21 cellular contexts compared by ENCODE assay signal in genomic region chr2:43230481-43230880, GRCh38. TPM values are rescaled to one million over a fixed set of nuclear protein-coding genes. Genes with fewer than 3 reads are reported as not detected.
DNase-seq lines count a peak whose midpoint lies in the region; ATAC-seq, FAIRE-seq and TF ChIP-seq lines count a peak whose summit lies in the region.
"Had no signal": no experiment of that assay in that cellular context is flagged by ENCODE, and none has a peak within 500 bp of the region (broad histone marks: within the 10 kb centered on the region; RNA-seq: fewer than 3 reads in every experiment).

No MANE protein-coding gene starts in this region.

- no peak overlapping the region for H2BK20ac ChIP-seq in H1 (ENCODE audit: low read length)

- no peak overlapping the region for H2BK5ac ChIP-seq in H1 (ENCODE audit: low read depth, low read length)

- peaks cover 19 to 44% (median 39%) of the 10 kb centered on the region in 3 donors for H3K27me3 Mint-ChIP-seq in immature natural killer cell (ENCODE audit: low read depth in 3 of 3)
- no peaks in the 10 kb centered on the region for H3K27me3 Mint-ChIP-seq in activated CD4-positive, alpha-beta T cell treated with anti-CD3 and anti-CD28 coated beads, Interleukin-2, amount 10 ng/mL, durations not matched to agents 7 days and 5 days
- H3K27me3 Mint-ChIP-seq: activated CD4-positive, alpha-beta memory T cell treated with anti-CD3 and anti-CD28 coated beads for 36 hours; activated naive CD8-positive, alpha-beta T cell treated with anti-CD3 and anti-CD28 coated beads for 36 hours; stimulated activated naive B cell treated with anti-CD40 and anti-IgM and Interleukin-4, amounts not matched to agents 10 μg/mL and 1 μg/mL and 100 μg/mL, for 72 hours; type B pancreatic cell had no signal

- peaks cover 12 to 22% (median 15%) of the 10 kb centered on the region in 3 donors for H3K36me3 Mint-ChIP-seq in immature natural killer cell
- peaks cover 15% of the 10 kb centered on the region for H3K36me3 Mint-ChIP-seq in activated CD4-positive, alpha-beta T cell treated with anti-CD3 and anti-CD28 coated beads, Interleukin-2, amount 10 ng/mL, durations not matched to agents 7 days and 5 days (ENCODE audit: low read depth)

- no peak overlapping the region for H3K56ac ChIP-seq in H1 (replicated peaks; ENCODE audit: insufficient read length, low read depth, low read length)

- no peaks in the 10 kb centered on the region for H4K20me1 ChIP-seq in KMS-11 (ENCODE audit: insufficient read depth)
- peaks cover 2 to 3% of the 10 kb centered on the region in 2 experiments for H4K20me1 ChIP-seq in H1 (replicated peaks in 1 of 2; ENCODE audit: control insufficient read depth in 1 of 2, insufficient read depth in 2 of 2, low read length in 2 of 2)

- peaks cover 24 to 27% of the 10 kb centered on the region in 2 donors for H3K4me1 Mint-ChIP-seq in immature natural killer cell
- peaks cover 23% of the 10 kb centered on the region for H3K4me1 Mint-ChIP-seq in activated CD4-positive, alpha-beta T cell treated with anti-CD3 and anti-CD28 coated beads, Interleukin-2, amount 10 ng/mL, durations not matched to agents 7 days and 5 days

- peak overlapping the region in 1 of 6 donors; percentile 14 for H3K27ac Mint-ChIP-seq in immature natural killer cell
- no peak overlapping the region for H3K27ac Mint-ChIP-seq in activated CD4-positive, alpha-beta T cell treated with anti-CD3 and anti-CD28 coated beads, Interleukin-2, amount 10 ng/mL, durations not matched to agents 7 days and 5 days
- H3K27ac Mint-ChIP-seq: activated naive CD8-positive, alpha-beta T cell treated with anti-CD3 and anti-CD28 coated beads for 36 hours had no signal

- H3K4me3 Mint-ChIP-seq in immature natural killer cell, result peak overlapping the region in 1 of 5 donors; percentile 27
- H3K4me3 Mint-ChIP-seq in activated CD4-positive, alpha-beta T cell treated with anti-CD3 and anti-CD28 coated beads, Interleukin-2, amount 10 ng/mL, durations not matched to agents 7 days and 5 days, result no peak overlapping the region
- H3K4me3 Mint-ChIP-seq: activated CD4-positive, alpha-beta memory T cell treated with anti-CD3 and anti-CD28 coated beads for 36 hours; activated naive CD8-positive, alpha-beta T cell treated with anti-CD3 and anti-CD28 coated beads for 36 hours; activated T-cell treated with anti-CD3 and anti-CD28 coated beads, Interleukin-2, amount 50 U/mL, for 4 hours; mesothelial cell of epicardium; stimulated activated naive B cell treated with anti-CD40 and anti-IgM and Interleukin-4, amounts not matched to agents 10 μg/mL and 1 μg/mL and 100 μg/mL, for 72 hours had no signal

- DNase-seq in ELF-1 (ENCODE audit: low read depth, low spot score) (peak; percentile 38), H1 (ENCODE audit: low read depth in 1 of 2, low spot score in 2 of 2) (no peak), psoas muscle (no peak), immature natural killer cell (no peak), AG08396 (ENCODE audit: low spot score) (no peak)
- DNase-seq in activated CD4-positive, alpha-beta T cell treated with anti-CD3 and anti-CD28 coated beads, Interleukin-2, amount 10 ng/mL, durations not matched to agents 7 days and 5 days, result no peak
- DNase-seq: activated CD4-positive, alpha-beta memory T cell treated with anti-CD3 and anti-CD28 coated beads for 36 hours; activated naive CD8-positive, alpha-beta T cell treated with anti-CD3 and anti-CD28 coated beads for 36 hours; activated T-cell treated with anti-CD3 and anti-CD28 coated beads, Interleukin-2, amount 50 U/mL, for 4 hours; NCI-H446 treated with DMSO at 0.1 percent for 48 hours; occipital lobe; stimulated activated naive B cell treated with anti-CD40 and anti-IgM and Interleukin-4, amounts not matched to agents 10 μg/mL and 1 μg/mL and 100 μg/mL, for 72 hours had no signal

- no peak overlapping the region for H2AK5ac ChIP-seq in H1 (ENCODE audit: low read depth, low read length)

- H3K9me3 ChIP-seq in H1 (ENCODE audit: insufficient read depth in 2 of 2, low read depth in 1 of 2, low read length in 1 of 2) (no peaks in the 10 kb centered on the region), psoas muscle (no peaks in the 10 kb centered on the region)
- H3K9me3 ChIP-seq: SJSA1 had no signal

- H2AFZ ChIP-seq in KMS-11 (ENCODE audit: low read depth) (no peak overlapping the region), H1 (ENCODE audit: low read length) (no peak overlapping the region)

- no peak overlapping the region for H4K91ac ChIP-seq in H1 (replicated peaks; ENCODE audit: insufficient read length, low read length)

- no peak overlapping the region for H3K4ac ChIP-seq in H1 (replicated peaks; ENCODE audit: insufficient read length, low read depth, low read length)

- H3K27ac ChIP-seq in KMS-11 (no peak overlapping the region), H1 (ENCODE audit: low read depth, low read length) (no peak overlapping the region), psoas muscle (peak overlapping the region; percentile 23)
- H3K27ac ChIP-seq: HL-60, SJSA1 had no signal

- no peak overlapping the region for H3K23ac ChIP-seq in H1 (ENCODE audit: insufficient read length)

- H2BK15ac ChIP-seq in H1 (ENCODE audit: low read length), result no peak overlapping the region

- WGBS in H1 (ENCODE audit: extremely low coverage in 1 of 2, insufficient coverage in 1 of 2, insufficient read length in 1 of 2, insufficient replicate concordance in 2 of 2, low coverage in 1 of 2, low lambda C conversion rate in 2 of 2, missing lambda C conversion rate in 1 of 2), 2 experiments, result 30% methylated on average over 4 of the region's 4 CpGs; no CpG with 5 or more reads in 1 of the 2 experiments
- 75 to 88% (median 86%) methylated on average over 4 of the region's 4 CpGs for WGBS in psoas muscle, 3 donors

- H3K18ac ChIP-seq in H1 (ENCODE audit: extremely low read depth, low read length), result no peak overlapping the region

- H3K9ac ChIP-seq in KMS-11, result no peak overlapping the region
- no peak overlapping the region for H3K9ac ChIP-seq in H1 (replicated peaks in 1 of 4; ENCODE audit: extremely low read depth in 1 of 4, low read depth in 3 of 4, low read length in 3 of 4)

- TF ChIP-seq CTCF in KMS-11 (conservative IDR thresholded peaks at IDR 0.05; ENCODE audit: low read depth, low read length) (no peak), H1 (IDR thresholded peaks at IDR 0.05; ENCODE audit: control extremely low read depth in 1 of 3, insufficient read depth in 1 of 3, low read depth in 1 of 3, low read length in 3 of 3) (peak; percentile 27 to 34 (median 31); a peak in 3 of 4 replicates), psoas muscle (IDR thresholded peaks at IDR 0.05) (no peak)

- peaks cover 40% of the 10 kb centered on the region for H3K4me1 ChIP-seq in KMS-11 (ENCODE audit: low read depth, poor library complexity, severe bottlenecking)
- H3K4me1 ChIP-seq in H1 (replicated peaks in 1 of 4; ENCODE audit: control insufficient read depth in 3 of 4, insufficient read depth in 4 of 4, low read length in 3 of 4), result peaks cover 5 to 16% (median 8%) of the 10 kb centered on the region in 4 experiments; a peak in 5 of 7 replicates
- H3K4me1 ChIP-seq in psoas muscle, result peaks cover 22% of the 10 kb centered on the region

- H3K27me3 ChIP-seq in KMS-11 (ENCODE audit: insufficient read depth, low read depth), result no peaks in the 10 kb centered on the region
- no peaks in the 10 kb centered on the region for H3K27me3 ChIP-seq in H1 (replicated peaks in 1 of 4; ENCODE audit: control insufficient read depth in 3 of 4, extremely low read depth in 1 of 4, insufficient read depth in 3 of 4, low read length in 3 of 4)
- H3K27me3 ChIP-seq in psoas muscle (ENCODE audit: insufficient read depth in 3 of 3, low read length in 2 of 3), result no peaks in the 10 kb centered on the region
- H3K27me3 ChIP-seq: SJSA1 had no signal

- TF ChIP-seq RAD21 in H1 (IDR thresholded peaks at IDR 0.05 in 1 of 2, conservative IDR thresholded peaks at IDR 0.05 in 1 of 2; ENCODE audit: low read depth in 2 of 2, low read length in 2 of 2), result peak; percentile 25 to 51; a peak in 2 of 4 replicates

- no peaks in the 10 kb centered on the region; the same call in 1 of the 2 replicates for H3K79me1 ChIP-seq in H1 (ENCODE audit: low read depth, low read length)

- H3K9me3 Mint-ChIP-seq in immature natural killer cell, result peaks cover 0 to 2% (median 0%) of the 10 kb centered on the region in 6 donors
- H3K9me3 Mint-ChIP-seq in activated CD4-positive, alpha-beta T cell treated with anti-CD3 and anti-CD28 coated beads, Interleukin-2, amount 10 ng/mL, durations not matched to agents 7 days and 5 days, result no peaks in the 10 kb centered on the region
- H3K9me3 Mint-ChIP-seq: activated CD4-positive, alpha-beta memory T cell treated with anti-CD3 and anti-CD28 coated beads for 36 hours; activated naive CD8-positive, alpha-beta T cell treated with anti-CD3 and anti-CD28 coated beads for 36 hours; activated T-cell treated with anti-CD3 and anti-CD28 coated beads, Interleukin-2, amount 50 U/mL, for 4 hours; mesothelial cell of epicardium; stimulated activated naive B cell treated with anti-CD40 and anti-IgM and Interleukin-4, amounts not matched to agents 10 μg/mL and 1 μg/mL and 100 μg/mL, for 72 hours; type B pancreatic cell had no signal

- CTCF ChIA-PET in H1 (lab: Charles Lee; ENCODE audit: partially characterized antibody), result interaction anchor here (0.6 to 4.6 kb wide), 28 partner anchors 8 to 401 kb away, joined by 3 to 101 read pairs (median 12); no protein-coding TSS in a partner anchor
- CTCF ChIA-PET in activated CD4-positive, alpha-beta T cell treated with anti-CD3 and anti-CD28 coated beads, Interleukin-2, amount 10 ng/mL, durations not matched to agents 7 days and 5 days (lab: Charles Lee), result interaction anchor here (1.1 to 29.8 kb wide), 5 partner anchors 14 to 307 kb away, joined by 3 to 525 read pairs (median 5); no protein-coding TSS in a partner anchor

- POLR2A ChIA-PET in H1 (lab: Charles Lee; ENCODE audit: partially characterized antibody), result interaction anchor here (2.3 kb wide), 1 partner anchor 14 kb away, joined by 18 read pairs; no protein-coding TSS in a partner anchor
- POLR2A ChIA-PET in activated CD4-positive, alpha-beta T cell treated with anti-CD3 and anti-CD28 coated beads, Interleukin-2, amount 10 ng/mL, durations not matched to agents 7 days and 5 days (lab: Charles Lee), result no interaction called here

- no peak overlapping the region for H4K5ac ChIP-seq in H1 (ENCODE audit: insufficient read length, low read depth, low read length)

- FAIRE-seq in H1 (lab: Jason Lieb, UNC), result no peak
- FAIRE-seq: keratinocyte had no signal

- H3K4me3 ChIP-seq in KMS-11 (IDR thresholded peaks at IDR 0.05; ENCODE audit: insufficient read depth, low read depth, low read length), result no peak overlapping the region
- H3K4me3 ChIP-seq in H1 (ENCODE audit: extremely low read depth in 1 of 4, insufficient read depth in 2 of 4, low read depth in 3 of 4, low read length in 4 of 4), result no peak overlapping the region
- H3K4me3 ChIP-seq in psoas muscle, result no peak overlapping the region
- H3K4me3 ChIP-seq: dorsolateral prefrontal cortex, SJSA1, smooth muscle cell had no signal

- no peak overlapping the region for H2BK120ac ChIP-seq in H1 (replicated peaks; ENCODE audit: low read depth, low read length)

- intact Hi-C loops in psoas muscle (cut with DNase I), result loop anchor here in 1 of 2 donors (5.0 kb wide), 2 partner anchors 252 to 403 kb away; no protein-coding TSS in a partner anchor

- ATAC-seq in psoas muscle, result no peak
- ATAC-seq: activated T-cell treated with anti-CD3 and anti-CD28 coated beads, Interleukin-2, amount 50 U/mL, for 4 hours; esophagus mucosa; stimulated activated naive B cell treated with anti-CD40 and anti-IgM and Interleukin-4, amounts not matched to agents 10 μg/mL and 1 μg/mL and 100 μg/mL, for 72 hours had no signal

- H3K36me3 ChIP-seq in KMS-11 (ENCODE audit: insufficient read depth) (no peaks in the 10 kb centered on the region), H1 (ENCODE audit: control insufficient read depth in 2 of 4, insufficient read depth in 4 of 4, low read length in 3 of 4) (peaks cover 0 to under 1% (median 0%) of the 10 kb centered on the region in 4 experiments; a peak in 2 of 8 replicates), psoas muscle (ENCODE audit: insufficient read depth in 1 of 2, low read depth in 1 of 2) (peaks cover 0 to 15% of the 10 kb centered on the region in 2 donors)

- H2BK12ac ChIP-seq in H1 (ENCODE audit: low read depth, low read length), result no peak overlapping the region

- TF ChIP-seq POLR2A in H1 (IDR thresholded peaks at IDR 0.05; ENCODE audit: control extremely low read depth in 1 of 2, low read depth in 2 of 2, low read length in 2 of 2), result no peak

- H4K8ac ChIP-seq in H1 (ENCODE audit: extremely low read depth, insufficient read depth, low read length), result no peak overlapping the region

- peaks cover 15% of the 10 kb centered on the region; the same call in 1 of the 2 replicates for H3K79me2 ChIP-seq in KMS-11 (ENCODE audit: insufficient read depth, low read depth)
- H3K79me2 ChIP-seq in H1 (ENCODE audit: control insufficient read depth in 1 of 2, insufficient read depth in 2 of 2, low read length in 2 of 2), result peaks cover 7 to 20% of the 10 kb centered on the region in 2 experiments; a peak in 3 of 4 replicates

- H3K23me2 ChIP-seq in H1 (ENCODE audit: low read depth, low read length), result no peaks in the 10 kb centered on the region; the same call in 1 of the 2 replicates

- no peak overlapping the region for H3K14ac ChIP-seq in H1 (ENCODE audit: insufficient read length)

- no peak for TF ChIP-seq EP300 in H1 (IDR thresholded peaks at IDR 0.05; ENCODE audit: borderline replicate concordance in 1 of 2, low read depth in 2 of 2, low read length in 2 of 2)

- H3K4me2 ChIP-seq in KMS-11, result peak overlapping the region; percentile 4; the same call in 1 of the 2 replicates
- H3K4me2 ChIP-seq in H1 (ENCODE audit: insufficient read depth in 1 of 2, low read depth in 2 of 2, low read length in 2 of 2), result no peak overlapping the region
- H3K4me2 ChIP-seq: smooth muscle cell had no signal

RNA-seq across cellular contexts. Expression of gene ZFP36L2, which starts 4.1 kb away (rescaled TPM):
- total RNA-seq in H1 (2021; fragmentation: NEBNext Ultra II Directional; extraction: Animal tissue kit (Norgen Biotek cat#: 25700)), result 102 and 109 TPM in 2 replicates
- 13.4 and 15.6 TPM in 2 replicates for polyA plus RNA-seq in H1 (2011; rRNA removed)
- polyA plus RNA-seq in H1 (2011; cell fraction: cytosol; rRNA removed), result 10.6 TPM
- 10.7 TPM for polyA plus RNA-seq in H1 (2011; cell fraction: nucleus; rRNA removed)
- 31.8 to 48.4 TPM (median 38.8 TPM) in 4 replicates for polyA plus RNA-seq in H1 (2012, experiment 1 of 2)
- 44.9 TPM for polyA plus RNA-seq in H1 (2012, experiment 2 of 2)
- polyA plus RNA-seq in H1 (2013, experiment 1 of 2), result 57.0 TPM
- 62.5 TPM for polyA plus RNA-seq in H1 (2013, experiment 2 of 2)
- polyA minus RNA-seq in H1 (2011; rRNA and poly(A)+ RNA removed), result 4.5 and 4.8 TPM in 2 replicates
- polyA minus RNA-seq in H1 (2011; cell fraction: cytosol; rRNA and poly(A)+ RNA removed), result 29.6 TPM
- polyA minus RNA-seq in H1 (2011; cell fraction: nucleus; rRNA and poly(A)+ RNA removed), result 20.3 TPM
- total RNA-seq in psoas muscle, result 100 to 1,000 TPM in 1 of 4 donors, 10 to 100 TPM in 3; 48.9 to 103 (median 71.4) TPM
- polyA plus RNA-seq in psoas muscle, result 10 to 100 TPM; 26.3 to 36.7 (median 34.5) TPM
- polyA plus RNA-seq in immature natural killer cell, result 100 to 1,000 TPM; 166 to 431 (median 274) TPM
- total RNA-seq in activated CD4-positive, alpha-beta T cell treated with anti-CD3 and anti-CD28 coated beads, Interleukin-2, amount 10 ng/mL, durations not matched to agents 7 days and 5 days, result 100 to 1,000 TPM; 210 to 228 TPM

Comparison
In these comparisons a context has a peak if more than half of its experiments do, and no peak if none do; other contexts are left out.
1. CTCF ChIP-seq: peak in H1 (3 of 3); none in KMS-11 (single experiment) and psoas muscle (single experiment).